25 cellular contexts compared by ENCODE assay signal in the genomic region with DNA sequence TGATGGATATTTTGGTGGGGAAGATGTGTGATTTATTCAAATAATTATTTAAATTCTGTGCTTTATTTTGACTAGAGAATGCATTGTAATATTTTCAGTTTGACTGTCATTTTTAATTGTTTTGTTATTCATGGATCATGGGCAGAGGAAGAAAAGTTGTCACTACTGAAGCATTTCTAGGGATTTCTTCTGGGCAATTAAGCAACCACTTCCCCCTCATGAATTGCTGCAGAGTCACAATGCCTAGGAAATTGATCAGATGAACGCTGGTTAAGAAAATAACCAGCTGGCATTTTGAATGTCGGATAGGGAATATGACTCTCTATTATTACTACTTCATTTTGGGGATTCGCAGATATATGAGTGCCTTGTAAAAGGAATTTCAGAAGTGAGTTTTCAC.
"Had no signal": no experiment of that assay in that cellular context is flagged by ENCODE, and none has a peak within 500 bp of the region (broad histone marks: within the 10 kb centered on the region; RNA-seq: fewer than 3 reads in every experiment).

No MANE protein-coding gene starts in this region.

- DNase-seq: activated CD4-positive, alpha-beta memory T cell treated with anti-CD3 and anti-CD28 coated beads, Interleukin-2, amount 10 ng/mL, durations not matched to agents 7 days and 5 days; activated CD4-positive, alpha-beta T cell treated with anti-CD3 and anti-CD28 coated beads for 1 hour; activated CD4-positive, alpha-beta T cell treated with anti-CD3 and anti-CD28 coated beads for 4 hours; activated CD4-positive, alpha-beta T cell treated with anti-CD3 and anti-CD28 coated beads, Interleukin-2, amount 10 ng/mL, durations not matched to agents 7 days and 5 days; activated CD4-positive, alpha-beta T cell treated with anti-CD3 and anti-CD28 coated beads, Interleukin-2, amount 50 U/mL, for 4 hours; activated CD8-positive, alpha-beta memory T cell treated with anti-CD3 and anti-CD28 coated beads, Interleukin-2, amount 50 U/mL, for 48 hours; activated effector memory CD4-positive, alpha-beta T cell treated with anti-CD3 and anti-CD28 coated beads, Interleukin-2, amount 50 U/mL, for 16 hours; activated naive CD4-positive, alpha-beta T cell treated with anti-CD3 and anti-CD28 coated beads for 36 hours; activated naive CD8-positive, alpha-beta T cell treated with anti-CD3 and anti-CD28 coated beads for 36 hours; activated naive CD8-positive, alpha-beta T cell treated with anti-CD3 and anti-CD28 coated beads, Interleukin-2, amount 50 U/mL, for 24 hours; activated T-cell treated with anti-CD3 and anti-CD28 coated beads for 4 hours; activated T-cell treated with anti-CD3 and anti-CD28 coated beads, Interleukin-2, amount 50 U/mL, for 24 hours; adrenal gland; amygdala; aorta; body of pancreas; caudate nucleus; cerebellar nuclear complex; colonic mucosa; effector memory CD4-positive, alpha-beta T cell; endodermal cell; foreskin fibroblast; glutamatergic neuron; heart left ventricle; T-helper 2 cell had no signal
